ENCODE assay signal across 29 cellular contexts in the genomic region with DNA sequence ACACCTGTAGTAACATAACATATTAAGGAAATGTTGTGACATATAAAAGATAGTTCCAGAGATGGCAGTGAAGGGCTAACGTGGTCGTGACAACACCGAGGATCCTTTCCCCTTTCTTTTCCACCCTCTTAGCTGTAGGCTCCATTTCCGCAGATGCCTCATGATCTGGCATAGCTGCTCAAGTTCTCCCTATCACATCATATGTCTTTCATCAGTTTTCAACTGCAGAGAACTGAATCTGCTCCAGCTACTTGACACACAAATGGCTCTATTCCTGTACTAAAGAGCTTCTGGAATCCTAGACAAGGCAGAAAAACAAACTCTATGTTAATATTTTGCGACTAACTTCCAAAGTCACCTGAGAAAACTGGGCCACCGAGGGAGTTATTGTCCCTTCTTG.
"Had no signal": no experiment of that assay in that cellular context is flagged by ENCODE, and none has a peak within 500 bp of the region (broad histone marks: within the 10 kb centered on the region; RNA-seq: fewer than 3 reads in every experiment).

No MANE protein-coding gene starts in this region.

- H3K27ac ChIP-seq: brain microvascular endothelial cell, VCaP had no signal

- H3K36me3 ChIP-seq: brain microvascular endothelial cell, MG63 had no signal

- DNase-seq: activated B cell treated with CpG ODN at 0.5 μM for 24 hours; activated CD4-positive, alpha-beta memory T cell treated with anti-CD3 and anti-CD28 coated beads for 36 hours; activated CD4-positive, alpha-beta T cell treated with anti-CD3 and anti-CD28 coated beads for 4 hours; activated CD4-positive, alpha-beta T cell treated with anti-CD3 and anti-CD28 coated beads, Interleukin-2, amount 50 U/mL, for 1 hour; activated CD4-positive, CD25-positive, alpha-beta regulatory T cell treated with anti-CD3 and anti-CD28 coated beads, Interleukin-2, amount 50 U/mL, for 72 hours; activated CD8-positive, alpha-beta memory T cell treated with anti-CD3 and anti-CD28 coated beads, Interleukin-2, amount 50 U/mL, for 4 hours; activated gamma-delta T cell treated with Interleukin-2 at 50 U/mL for 16 hours; activated naive CD4-positive, alpha-beta T cell treated with anti-CD3 and anti-CD28 coated beads for 36 hours; activated T-cell treated with anti-CD3 and anti-CD28 coated beads for 4 hours; activated T-cell treated with anti-CD3 and anti-CD28 coated beads, Interleukin-2, amount 50 U/mL, for 4 hours; amniotic stem cell; aorta; brain microvascular endothelial cell; Kasumi-1; KG1; MG63; NCI-H1048; NCI-H1105 treated with DMSO at 0.1 percent for 48 hours; NCI-H1436; NCI-H1694; NCI-H2029; NCI-H345; NCI-H524 treated with DMSO at 0.1 percent for 48 hours; SW 1271; T-helper 1 cell; T-helper 2 cell; T-helper 9 cell had no signal

- ATAC-seq: activated T-cell treated with anti-CD3 and anti-CD28 coated beads, Interleukin-2, amount 50 U/mL, for 4 hours; Panc1 had no signal

- H3K27me3 ChIP-seq: brain microvascular endothelial cell, MG63 had no signal

- H3K4me3 ChIP-seq: MG63 had no signal

- H3K9me3 ChIP-seq: MG63 had no signal
